8 cellular contexts compared by ENCODE assay signal in genomic region chr11:65417221-65417701, GRCh38. TPM values are rescaled to one million over a fixed set of nuclear protein-coding genes. Genes with fewer than 3 reads are reported as not detected.
DNase-seq lines count a peak whose midpoint lies in the region; ATAC-seq and TF ChIP-seq lines count a peak whose summit lies in the region.

No MANE protein-coding gene starts in this region.

- CTCF ChIA-PET in Panc1 (lab: Charles Lee) = interaction anchor here (0.6 to 1.5 kb wide), 5 partner anchors 20 to 156 kb away, joined by 3 to 5 read pairs (median 5); partner anchors contain the start of gene FAM89B

- H3K36me3 Mint-ChIP-seq in mesothelial cell of epicardium = peaks cover 2% of the 10 kb centered on the region

- DNase-seq in GM06990 (ENCODE audit: extremely low read depth, insufficient read length) = peak; percentile 57
- DNase-seq in Panc1 (ENCODE audit: low read depth, low spot score) = no peak
- DNase-seq in cerebellum (ENCODE audit: low spot score) = peak; percentile 23
- no peak for DNase-seq in mesothelial cell of epicardium (ENCODE audit: low spot score in 2 of 2, unreplicated experiment in 2 of 2)
- no peak for DNase-seq in pons (ENCODE audit: low spot score)

- no peak for TF ChIP-seq CTCF in GM06990 (IDR thresholded peaks at IDR 0.05; ENCODE audit: insufficient read depth, low read length, poor library complexity, severe bottlenecking)
- TF ChIP-seq CTCF in Panc1 (IDR thresholded peaks at IDR 0.05) = no peak
- no peak for TF ChIP-seq CTCF in mesothelial cell of epicardium (IDR thresholded peaks at IDR 0.05; ENCODE audit: unreplicated experiment)

- no peak for ATAC-seq in Panc1
- ATAC-seq in HG03045 (IDR thresholded peaks at IDR 0.05; ENCODE audit: unreplicated experiment) = no peak
- no peak for ATAC-seq in GM19023 (IDR thresholded peaks at IDR 0.05; ENCODE audit: unreplicated experiment)

- 36% methylated on average over 10 of the region's 10 CpGs for WGBS in urinary bladder

- intact Hi-C loops in Panc1 (cut with micrococcal nuclease; ENCODE audit: unreplicated experiment) = loop anchor here (5.0 kb wide), 1 partner anchor 95 kb away; no protein-coding TSS in a partner anchor

- H3K27me3 ChIP-seq in GM06990 (replicated peaks; ENCODE audit: control insufficient read depth, insufficient read depth, low read length) (no peaks in the 10 kb centered on the region), Panc1 (ENCODE audit: control insufficient read depth, insufficient read depth, low read length) (no peaks in the 10 kb centered on the region)

- peaks cover 71% of the 10 kb centered on the region for H3K4me1 ChIP-seq in Panc1 (ENCODE audit: control insufficient read depth, insufficient read depth, low read length)
- H3K4me1 ChIP-seq in urinary bladder (ENCODE audit: insufficient read depth) = no peaks in the 10 kb centered on the region

- POLR2A ChIA-PET in Panc1 (lab: Charles Lee) = interaction anchor here (0.9 to 2.6 kb wide), 6 partner anchors 17 to 91 kb away, joined by 3 to 19 read pairs (median 4); partner anchors contain the start of gene MALAT1

- peak overlapping the region; percentile 74 for H3K4me3 ChIP-seq in GM06990 (replicated peaks; ENCODE audit: low read depth, low read length)
- H3K4me3 ChIP-seq in Panc1 (ENCODE audit: low read depth in 2 of 2, low read length in 2 of 2) = peak overlapping the region; percentile 18 to 39; a peak in 3 of 4 replicates
- H3K4me3 ChIP-seq in urinary bladder (ENCODE audit: low read depth, low read length) = no peak overlapping the region

- H3K4me3 Mint-ChIP-seq in mesothelial cell of epicardium = peak overlapping the region; percentile 57

- no peaks in the 10 kb centered on the region for H3K9me3 ChIP-seq in Panc1 (ENCODE audit: control insufficient read depth, insufficient read depth, low read depth, low read length)

- H3K36me3 ChIP-seq in GM06990 (ENCODE audit: control insufficient read depth, insufficient read depth, low read length) (peaks cover 7% of the 10 kb centered on the region), Panc1 (ENCODE audit: control insufficient read depth, insufficient read depth, low read length) (no peaks in the 10 kb centered on the region), urinary bladder (ENCODE audit: insufficient read depth) (no peaks in the 10 kb centered on the region)

- H3K27ac ChIP-seq in Panc1 (ENCODE audit: low read length) = peak overlapping the region; percentile 100
- H3K27ac ChIP-seq in urinary bladder (ENCODE audit: low read depth) = peak overlapping the region; percentile 96

- peak overlapping the region; percentile 95 for H3K27ac Mint-ChIP-seq in mesothelial cell of epicardium

- no TSS peak for BruUV-seq in Panc1 (replicated peaks; lab: Mats Ljungman, UMichigan)

- no peaks in the 10 kb centered on the region for H3K27me3 Mint-ChIP-seq in mesothelial cell of epicardium (ENCODE audit: low read depth)

- peaks cover 60% of the 10 kb centered on the region for H3K4me1 Mint-ChIP-seq in mesothelial cell of epicardium

- in situ Hi-C loops in Panc1 (cut with HindIII; ENCODE audit: low pct_unique_long_range_greater_than_20kb, low sequenced_read_pairs) = no loop called here

- H3K9me3 Mint-ChIP-seq in mesothelial cell of epicardium = no peaks in the 10 kb centered on the region

RNA-seq across cellular contexts. Expression of gene NEAT1, which starts 5.3 kb away (rescaled TPM):
- total RNA-seq in Panc1 (2021; ENCODE audit: unreplicated experiment) (731 TPM), cerebellum (17.0 TPM), mesothelial cell of epicardium (236 to 269 TPM (median 246 TPM) in 3 replicates), urinary bladder (104 TPM)
- 190 TPM for polyA plus RNA-seq in Panc1 (2012; ENCODE audit: insufficient read length)
- polyA plus RNA-seq in urinary bladder = 450 TPM

RNA-seq across cellular contexts. Expression of gene FRMD8, which starts 30.8 kb away (rescaled TPM):
- 85.8 TPM for total RNA-seq in Panc1 (2021; ENCODE audit: unreplicated experiment)
- polyA plus RNA-seq in Panc1 (2012; ENCODE audit: insufficient read length) = 76.7 TPM
- total RNA-seq in cerebellum = 9.2 TPM
- total RNA-seq in mesothelial cell of epicardium = 23.5 to 26.4 TPM (median 25.0 TPM) in 3 replicates
- 17.3 TPM for total RNA-seq in urinary bladder
- 26.3 TPM for polyA plus RNA-seq in urinary bladder

RNA-seq across cellular contexts. Expression of gene SLC25A45, which starts 34.8 kb away (rescaled TPM):
- total RNA-seq in Panc1 (2021; ENCODE audit: unreplicated experiment) (9.8 TPM), cerebellum (0.73 TPM), mesothelial cell of epicardium (3.9 to 4.7 TPM (median 4.7 TPM) in 3 replicates), urinary bladder (5.0 TPM)
- 5.9 TPM for polyA plus RNA-seq in Panc1 (2012; ENCODE audit: insufficient read length)
- polyA plus RNA-seq in urinary bladder = 4.3 TPM

Comparison
In these comparisons a context has a peak if more than half of its experiments do, and no peak if none do; other contexts are left out.
1. DNase-seq: peak in GM06990 (single experiment) and cerebellum (single experiment); none in Panc1 (single experiment), mesothelial cell of epicardium (0 of 2) and pons (single experiment).